In genomic region chr17:72338847-72339790, GRCh38 we compare ENCODE assay signal across 9 cellular contexts.
A peak's percentile ranks its signal among the peaks of the same experiment; 100 is the strongest.
DNase-seq lines count a peak whose midpoint lies in the region; ATAC-seq, FAIRE-seq and TF ChIP-seq lines count a peak whose summit lies in the region.
"Had no signal": no experiment of that assay in that cellular context is flagged by ENCODE, and none has a peak within 500 bp of the region (broad histone marks: within the 10 kb centered on the region; RNA-seq: fewer than 3 reads in every experiment).

No MANE protein-coding gene starts in this region.

- peak overlapping the region; percentile 72 for H3K9ac ChIP-seq in astrocyte (ENCODE audit: low read length)

- H3K27me3 Mint-ChIP-seq in astrocyte (ENCODE audit: low read depth, unreplicated experiment): no peaks in the 10 kb centered on the region

- H3K9me3 ChIP-seq in astrocyte (ENCODE audit: insufficient read depth, low read depth, low read length): no peaks in the 10 kb centered on the region

- H3K27ac Mint-ChIP-seq in astrocyte (ENCODE audit: unreplicated experiment): peak overlapping the region; percentile 84

- no peaks in the 10 kb centered on the region for H4K20me1 ChIP-seq in astrocyte (ENCODE audit: insufficient read depth, low read length)

- peak; percentile 91 for DNase-seq in HS-5 (ENCODE audit: low read depth)
- DNase-seq in astrocyte (ENCODE audit: low read depth): peak; percentile 99
- DNase-seq in hepatic stellate cell (ENCODE audit: low spot score): peak; percentile 86
- no peak for DNase-seq in NCI-H82 (lab: John Stamatoyannopoulos, UW)
- DNase-seq in NCI-H748 (lab: John Stamatoyannopoulos, UW; ENCODE audit: unreplicated experiment): no peak
- no peak for DNase-seq in NCI-H2029 treated with DMSO at 0.1 percent for 48 hours (lab: John Stamatoyannopoulos, UW)
- DNase-seq: anterior cingulate cortex had no signal

- H3K27ac ChIP-seq in astrocyte (ENCODE audit: low read depth, low read length) (peak overlapping the region; percentile 96), temporal lobe (ENCODE audit: low read depth, low read length) (peak overlapping the region; percentile 9)

- peaks cover 62% of the 10 kb centered on the region for H3K4me1 ChIP-seq in astrocyte (ENCODE audit: insufficient read depth, low read length)

- peaks cover 53% of the 10 kb centered on the region for H3K4me1 Mint-ChIP-seq in astrocyte (ENCODE audit: low read depth, unreplicated experiment)

- TF ChIP-seq CTCF in astrocyte (IDR thresholded peaks at IDR 0.05; ENCODE audit: insufficient read depth, low read depth, low read length): no peak

- no peak overlapping the region for H2AFZ ChIP-seq in astrocyte (ENCODE audit: low read depth, low read length)

- H3K4me2 ChIP-seq in astrocyte (ENCODE audit: low read length): peak overlapping the region; percentile 74

- H3K4me3 ChIP-seq in astrocyte (ENCODE audit: insufficient read depth, low read depth, low read length): no peak overlapping the region

- no peaks in the 10 kb centered on the region for H3K9me3 Mint-ChIP-seq in astrocyte (ENCODE audit: unreplicated experiment)

- no peaks in the 10 kb centered on the region for H3K36me3 Mint-ChIP-seq in astrocyte (ENCODE audit: low read depth, unreplicated experiment)

- no peaks in the 10 kb centered on the region for H3K36me3 ChIP-seq in astrocyte (ENCODE audit: insufficient read depth, low read length)

- ATAC-seq in HG02678 (IDR thresholded peaks at IDR 0.05; ENCODE audit: unreplicated experiment): no peak

- no peak overlapping the region for H3K4me3 Mint-ChIP-seq in astrocyte (ENCODE audit: unreplicated experiment)

- no peaks in the 10 kb centered on the region for H3K79me2 ChIP-seq in astrocyte (ENCODE audit: insufficient read depth, low read length)

- peak; percentile 84 for FAIRE-seq in astrocyte (lab: Jason Lieb, UNC)

- H3K27me3 ChIP-seq in astrocyte (ENCODE audit: insufficient read depth, low read length): no peaks in the 10 kb centered on the region

Comparison
In these comparisons a context has a peak if more than half of its experiments do, and no peak if none do; other contexts are left out.
1. DNase-seq: peak in HS-5 (single experiment), astrocyte (single experiment) and hepatic stellate cell (single experiment); none in NCI-H82 (single experiment), NCI-H748 (single experiment) and NCI-H2029 treated with DMSO at 0.1 percent for 48 hours (single experiment).